Comparison of ENCODE assay signal across 10 cellular contexts in genomic region chrX:30563070-30563469, GRCh38. TPM values are rescaled to one million over a fixed set of nuclear protein-coding genes. Genes with fewer than 3 reads are reported as not detected.
DNase-seq lines count a peak whose midpoint lies in the region; ATAC-seq lines count a peak whose summit lies in the region.
"Not testable (repeated sequence)": the region's sequence is repeated elsewhere in the genome, so short reads cannot be mapped to it uniquely, and the experiment has no call there.
"Had no signal": no experiment of that assay in that cellular context is flagged by ENCODE, and none has a peak within 500 bp of the region (broad histone marks: within the 10 kb centered on the region; RNA-seq: fewer than 3 reads in every experiment).

No MANE protein-coding gene starts in this region.

- not testable (repeated sequence) for H3K9me3 Mint-ChIP-seq in activated CD4-positive, alpha-beta T cell treated with anti-CD3 and anti-CD28 coated beads for 36 hours (ENCODE audit: low read depth); activated naive CD8-positive, alpha-beta T cell treated with anti-CD3 and anti-CD28 coated beads, Interleukin-2, amount 10 ng/mL, durations not matched to agents 7 days and 5 days; memory B cell; stimulated activated memory B cell treated with anti-CD40 and anti-IgM and Interleukin-4, amounts not matched to agents 10 μg/mL and 1 μg/mL and 100 μg/mL, for 72 hours

- H3K4me1 Mint-ChIP-seq in activated CD4-positive, alpha-beta T cell treated with anti-CD3 and anti-CD28 coated beads for 36 hours; activated naive CD8-positive, alpha-beta T cell treated with anti-CD3 and anti-CD28 coated beads, Interleukin-2, amount 10 ng/mL, durations not matched to agents 7 days and 5 days: not testable (repeated sequence)
- H3K4me1 Mint-ChIP-seq in memory B cell, result peaks cover 17% of the 10 kb centered on the region
- H3K4me1 Mint-ChIP-seq in stimulated activated memory B cell treated with anti-CD40 and anti-IgM and Interleukin-4, amounts not matched to agents 10 μg/mL and 1 μg/mL and 100 μg/mL, for 72 hours, result peaks cover 23% of the 10 kb centered on the region

- H3K9me3 ChIP-seq in BLaER1 treated with 17β-estradiol and CSF1 and Interleukin-3, amounts not matched to agents 10 nM and 100 nM (replicated peaks in 1 of 11), result peaks cover 0 to 31% (median 0%) of the 10 kb centered on the region in 11 experiments; a peak in 7 of 22 replicates

- peak overlapping the region in 7 of 10 experiments; percentile 2 to 66 (median 11); a peak in 5 of 20 replicates for H3K4me3 ChIP-seq in BLaER1 treated with 17β-estradiol and CSF1 and Interleukin-3, amounts not matched to agents 10 nM and 100 nM

- POLR2A ChIA-PET in activated CD4-positive, alpha-beta T cell treated with anti-CD3 and anti-CD28 coated beads for 36 hours (lab: Charles Lee); activated naive CD8-positive, alpha-beta T cell treated with anti-CD3 and anti-CD28 coated beads, Interleukin-2, amount 10 ng/mL, durations not matched to agents 7 days and 5 days (lab: Charles Lee): not testable (repeated sequence)

- H4K20me1 ChIP-seq in BLaER1 treated with 17β-estradiol and CSF1 and Interleukin-3, amounts not matched to agents 10 nM and 100 nM, result peaks cover 91 to 100% (median 100%) of the 10 kb centered on the region in 11 experiments

- H3K4me3 Mint-ChIP-seq in activated CD4-positive, alpha-beta T cell treated with anti-CD3 and anti-CD28 coated beads for 36 hours; activated naive CD8-positive, alpha-beta T cell treated with anti-CD3 and anti-CD28 coated beads, Interleukin-2, amount 10 ng/mL, durations not matched to agents 7 days and 5 days; memory B cell; stimulated activated memory B cell treated with anti-CD40 and anti-IgM and Interleukin-4, amounts not matched to agents 10 μg/mL and 1 μg/mL and 100 μg/mL, for 72 hours: not testable (repeated sequence)

- intact Hi-C loops in activated CD4-positive, alpha-beta T cell treated with anti-CD3 and anti-CD28 coated beads for 36 hours (cut with DNase I, micrococcal nuclease), result not testable (repeated sequence)

- H3K27me3 Mint-ChIP-seq in activated CD4-positive, alpha-beta T cell treated with anti-CD3 and anti-CD28 coated beads for 36 hours; activated naive CD8-positive, alpha-beta T cell treated with anti-CD3 and anti-CD28 coated beads, Interleukin-2, amount 10 ng/mL, durations not matched to agents 7 days and 5 days; memory B cell; stimulated activated memory B cell treated with anti-CD40 and anti-IgM and Interleukin-4, amounts not matched to agents 10 μg/mL and 1 μg/mL and 100 μg/mL, for 72 hours: not testable (repeated sequence)

- ATAC-seq in activated CD4-positive, alpha-beta T cell treated with anti-CD3 and anti-CD28 coated beads for 36 hours; activated naive CD8-positive, alpha-beta T cell treated with anti-CD3 and anti-CD28 coated beads, Interleukin-2, amount 10 ng/mL, durations not matched to agents 7 days and 5 days (ENCODE audit: low read depth); memory B cell (ENCODE audit: low read depth); stimulated activated memory B cell treated with anti-CD40 and anti-IgM and Interleukin-4, amounts not matched to agents 10 μg/mL and 1 μg/mL and 100 μg/mL, for 72 hours: not testable (repeated sequence)

- CTCF ChIA-PET in activated CD4-positive, alpha-beta T cell treated with anti-CD3 and anti-CD28 coated beads for 36 hours (lab: Charles Lee), result not testable (repeated sequence)

- peak; percentile 4 for DNase-seq in A172 (ENCODE audit: low spot score)
- DNase-seq in activated CD4-positive, alpha-beta T cell treated with anti-CD3 and anti-CD28 coated beads for 36 hours, result peak; percentile 10
- not testable (repeated sequence) for DNase-seq in activated naive CD8-positive, alpha-beta T cell treated with anti-CD3 and anti-CD28 coated beads, Interleukin-2, amount 10 ng/mL, durations not matched to agents 7 days and 5 days; memory B cell (ENCODE audit: low spot score in 2 of 2)

- H3K27ac Mint-ChIP-seq in activated CD4-positive, alpha-beta T cell treated with anti-CD3 and anti-CD28 coated beads for 36 hours, result not testable (repeated sequence)
- peak overlapping the region; percentile 21 for H3K27ac Mint-ChIP-seq in activated naive CD8-positive, alpha-beta T cell treated with anti-CD3 and anti-CD28 coated beads, Interleukin-2, amount 10 ng/mL, durations not matched to agents 7 days and 5 days
- H3K27ac Mint-ChIP-seq in memory B cell, result peak overlapping the region; percentile 91
- peak overlapping the region; percentile 60 for H3K27ac Mint-ChIP-seq in stimulated activated memory B cell treated with anti-CD40 and anti-IgM and Interleukin-4, amounts not matched to agents 10 μg/mL and 1 μg/mL and 100 μg/mL, for 72 hours

- not testable (repeated sequence) for H3K27me3 ChIP-seq in BLaER1 treated with 17β-estradiol and CSF1 and Interleukin-3, amounts not matched to agents 10 nM and 100 nM

- peak overlapping the region in 10 of 11 experiments; percentile 20 to 99 (median 72); a peak in 14 of 22 replicates for H3K27ac ChIP-seq in BLaER1 treated with 17β-estradiol and CSF1 and Interleukin-3, amounts not matched to agents 10 nM and 100 nM

- peaks cover 14% of the 10 kb centered on the region for H3K36me3 Mint-ChIP-seq in activated CD4-positive, alpha-beta T cell treated with anti-CD3 and anti-CD28 coated beads for 36 hours (ENCODE audit: low read depth)
- H3K36me3 Mint-ChIP-seq in activated naive CD8-positive, alpha-beta T cell treated with anti-CD3 and anti-CD28 coated beads, Interleukin-2, amount 10 ng/mL, durations not matched to agents 7 days and 5 days, result peaks cover 37% of the 10 kb centered on the region
- peaks cover 19% of the 10 kb centered on the region for H3K36me3 Mint-ChIP-seq in memory B cell
- H3K36me3 Mint-ChIP-seq in stimulated activated memory B cell treated with anti-CD40 and anti-IgM and Interleukin-4, amounts not matched to agents 10 μg/mL and 1 μg/mL and 100 μg/mL, for 72 hours, result peaks cover 58% of the 10 kb centered on the region

- peaks cover 65 to 95% (median 82%) of the 10 kb centered on the region in 10 experiments for H3K4me1 ChIP-seq in BLaER1 treated with 17β-estradiol and CSF1 and Interleukin-3, amounts not matched to agents 10 nM and 100 nM

- peak overlapping the region; percentile 10 to 99 (median 95); a peak in 21 of 22 replicates for H3K4me2 ChIP-seq in BLaER1 treated with 17β-estradiol and CSF1 and Interleukin-3, amounts not matched to agents 10 nM and 100 nM

- H3K9ac ChIP-seq in BLaER1 treated with 17β-estradiol and CSF1 and Interleukin-3, amounts not matched to agents 10 nM and 100 nM, result peak overlapping the region in 3 of 11 experiments; percentile 21 to 48 (median 23); a peak in 5 of 22 replicates

- peaks cover 98 to 100% (median 99%) of the 10 kb centered on the region in 11 experiments for H3K36me3 ChIP-seq in BLaER1 treated with 17β-estradiol and CSF1 and Interleukin-3, amounts not matched to agents 10 nM and 100 nM

RNA-seq across cellular contexts. Expression of gene TASL, which starts 14.5 kb away (rescaled TPM):
- total RNA-seq in A172 (2014; rRNA removed; shearing (Covaris generic)), result not detected in 2 replicates
- 1 to 10 TPM; 1.7 to 2.2 TPM for total RNA-seq in activated CD4-positive, alpha-beta T cell treated with anti-CD3 and anti-CD28 coated beads for 36 hours
- total RNA-seq in activated naive CD8-positive, alpha-beta T cell treated with anti-CD3 and anti-CD28 coated beads, Interleukin-2, amount 10 ng/mL, durations not matched to agents 7 days and 5 days, result 1 to 10 TPM; 2.6 to 3.1 TPM
- total RNA-seq: Calu3, Daoy, G401, HFFc6 had no signal
